ENCODE assay signal across 11 cellular contexts in the genomic region with DNA sequence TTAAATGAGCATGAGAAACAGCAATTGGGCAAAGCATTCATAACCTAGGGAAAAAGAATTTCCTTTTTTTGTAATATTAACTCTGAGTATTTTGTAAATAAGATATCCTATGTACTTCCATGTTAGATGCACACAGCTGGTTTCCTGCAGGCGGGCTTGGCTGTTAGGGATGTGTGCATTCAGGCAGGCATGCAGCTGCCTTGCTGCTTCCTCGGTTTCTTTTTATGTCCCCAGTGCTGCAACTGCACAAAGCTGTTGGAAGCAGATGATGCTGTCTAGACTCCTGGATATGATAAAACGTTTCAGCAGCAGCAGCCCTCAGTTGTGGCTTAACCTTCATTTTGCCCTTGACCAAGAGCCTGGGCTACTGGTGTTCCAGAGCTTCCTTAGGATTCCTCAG.
DNase-seq lines count a peak whose midpoint lies in the region; ATAC-seq and TF ChIP-seq lines count a peak whose summit lies in the region.
"Had no signal": no experiment of that assay in that cellular context is flagged by ENCODE, and none has a peak within 500 bp of the region (broad histone marks: within the 10 kb centered on the region; RNA-seq: fewer than 3 reads in every experiment).

No MANE protein-coding gene starts in this region.

- TF ChIP-seq CTCF in lower lobe of right lung (IDR thresholded peaks at IDR 0.05) (no peak), testis (IDR thresholded peaks at IDR 0.05) (no peak)

- ATAC-seq in lower lobe of right lung = no peak
- no peak for ATAC-seq in GM19463 (IDR thresholded peaks at IDR 0.05; ENCODE audit: unreplicated experiment)
- ATAC-seq in HG03520 (IDR thresholded peaks at IDR 0.05; ENCODE audit: unreplicated experiment) = no peak

- H3K4me3 ChIP-seq in lower lobe of right lung = no peak overlapping the region
- H3K4me3 ChIP-seq in testis = no peak overlapping the region
- H3K4me3 ChIP-seq: neural progenitor cell had no signal

- in situ Hi-C loops in ACHN (cut with HindIII; ENCODE audit: low pct_ligation_motif_present, low pct_unique_long_range_greater_than_20kb, low sequenced_read_pairs) = no loop called here

- no peaks in the 10 kb centered on the region for H3K9me3 Mint-ChIP-seq in activated T-cell treated with anti-CD3 and anti-CD28 coated beads, Interleukin-2, amount 50 U/mL, for 24 hours
- H3K9me3 Mint-ChIP-seq in activated naive CD8-positive, alpha-beta T cell treated with anti-CD3 and anti-CD28 coated beads for 36 hours = no peaks in the 10 kb centered on the region
- H3K9me3 Mint-ChIP-seq: neural progenitor cell had no signal

- no peak for TF ChIP-seq POLR2A in testis (IDR thresholded peaks at IDR 0.05)

- H3K36me3 ChIP-seq in lower lobe of right lung (peaks cover 96% of the 10 kb centered on the region), testis (ENCODE audit: low read depth, missing control alignments) (no peaks in the 10 kb centered on the region)

- no peak overlapping the region for H3K4me3 Mint-ChIP-seq in activated T-cell treated with anti-CD3 and anti-CD28 coated beads, Interleukin-2, amount 50 U/mL, for 24 hours
- H3K4me3 Mint-ChIP-seq in activated naive CD8-positive, alpha-beta T cell treated with anti-CD3 and anti-CD28 coated beads for 36 hours = no peak overlapping the region
- H3K4me3 Mint-ChIP-seq: neural progenitor cell had no signal

- H3K27ac Mint-ChIP-seq in activated T-cell treated with anti-CD3 and anti-CD28 coated beads, Interleukin-2, amount 50 U/mL, for 24 hours = peak overlapping the region; percentile 66
- peak overlapping the region; percentile 64 for H3K27ac Mint-ChIP-seq in activated naive CD8-positive, alpha-beta T cell treated with anti-CD3 and anti-CD28 coated beads for 36 hours
- H3K27ac Mint-ChIP-seq: neural progenitor cell had no signal

- no peaks in the 10 kb centered on the region for H3K27me3 Mint-ChIP-seq in activated T-cell treated with anti-CD3 and anti-CD28 coated beads, Interleukin-2, amount 50 U/mL, for 24 hours
- H3K27me3 Mint-ChIP-seq in activated naive CD8-positive, alpha-beta T cell treated with anti-CD3 and anti-CD28 coated beads for 36 hours = no peaks in the 10 kb centered on the region

- no peak for DNase-seq in activated T-cell treated with anti-CD3 and anti-CD28 coated beads, Interleukin-2, amount 50 U/mL, for 24 hours
- no peak for DNase-seq in activated T-cell treated with anti-CD3 and anti-CD28 coated beads, Interleukin-2, amount 50 U/mL, for 1 hour
- DNase-seq in activated naive CD8-positive, alpha-beta T cell treated with anti-CD3 and anti-CD28 coated beads for 36 hours = no peak
- DNase-seq in lower lobe of right lung (no peak), testis (no peak), ACHN (no peak)
- DNase-seq: foreskin keratinocyte had no signal

- H3K27ac ChIP-seq in lower lobe of right lung (peak overlapping the region; percentile 76), testis (peak overlapping the region; percentile 40 to 86)
- H3K27ac ChIP-seq: foreskin keratinocyte, neural progenitor cell had no signal

- H3K27me3 ChIP-seq in lower lobe of right lung (ENCODE audit: low read depth) (no peaks in the 10 kb centered on the region), testis (no peaks in the 10 kb centered on the region)
- H3K27me3 ChIP-seq: BE2C, foreskin keratinocyte, neural progenitor cell had no signal

- H3K4me1 ChIP-seq in lower lobe of right lung = peaks cover 74% of the 10 kb centered on the region
- peaks cover 41% of the 10 kb centered on the region for H3K4me1 ChIP-seq in testis
- H3K4me1 ChIP-seq: neural progenitor cell had no signal

- peaks cover 23% of the 10 kb centered on the region for H3K4me1 Mint-ChIP-seq in activated T-cell treated with anti-CD3 and anti-CD28 coated beads, Interleukin-2, amount 50 U/mL, for 24 hours (ENCODE audit: low read depth)
- H3K4me1 Mint-ChIP-seq in activated naive CD8-positive, alpha-beta T cell treated with anti-CD3 and anti-CD28 coated beads for 36 hours = peaks cover 39% of the 10 kb centered on the region

- peaks cover 83% of the 10 kb centered on the region for H3K36me3 Mint-ChIP-seq in activated T-cell treated with anti-CD3 and anti-CD28 coated beads, Interleukin-2, amount 50 U/mL, for 24 hours (ENCODE audit: low read depth)
- H3K36me3 Mint-ChIP-seq in activated naive CD8-positive, alpha-beta T cell treated with anti-CD3 and anti-CD28 coated beads for 36 hours = peaks cover 23% of the 10 kb centered on the region

- H3K9me3 ChIP-seq in lower lobe of right lung (no peaks in the 10 kb centered on the region), testis (no peaks in the 10 kb centered on the region)
- H3K9me3 ChIP-seq: BE2C had no signal

- intact Hi-C loops in lower lobe of right lung (cut with DNase I) = no loop called here
- intact Hi-C loops in testis (cut with DNase I; ENCODE audit: low total_unique reads) = no loop called here

- WGBS in testis, 2 donors = 35 to 58% methylated on average over 3 of the region's 3 CpGs
